ENCODE assay signal across 8 cellular contexts in the genomic region with DNA sequence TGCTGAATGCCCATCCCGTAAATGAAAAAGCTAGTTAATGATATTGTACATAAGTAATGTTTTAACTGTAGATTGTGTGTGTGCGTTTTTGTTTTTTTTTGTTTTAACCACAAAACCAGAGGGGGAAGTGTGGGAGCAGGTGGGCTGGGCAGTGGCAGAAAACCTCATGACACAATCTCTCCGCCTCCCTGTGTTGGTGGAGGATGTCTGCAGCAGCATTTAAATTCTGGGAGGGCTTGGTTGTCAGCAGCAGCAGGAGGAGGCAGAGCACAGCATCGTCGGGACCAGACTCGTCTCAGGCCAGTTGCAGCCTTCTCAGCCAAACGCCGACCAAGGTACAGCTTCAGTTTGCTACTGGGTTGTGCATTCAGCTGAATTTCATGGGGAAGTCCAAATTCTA. TPM values are rescaled to one million over a fixed set of nuclear protein-coding genes. Genes with fewer than 3 reads are reported as not detected.
DNase-seq lines count a peak whose midpoint lies in the region; ATAC-seq and TF ChIP-seq lines count a peak whose summit lies in the region.

A gene (plus strand): TSS at position 249 of the 400 bp plus-strand sequence. CDS start 1,182 bp downstream, outside the sequence.

- H4K20me1 ChIP-seq in MM.1S (ENCODE audit: insufficient read depth, low read length) = no peaks in the 10 kb centered on the region

- peak within 1 kb of the TSS; percentile 48; the same call in 1 of the 2 replicates for H3K4me2 ChIP-seq in MM.1S (ENCODE audit: low read depth, low read length)

- no peaks in the 10 kb centered on the region for H3K9me2 ChIP-seq in MM.1S (replicated peaks; ENCODE audit: insufficient read depth, low read length)

- WGBS in stomach, 5 donors = 22 to 41% (median 34%) methylated on average over 8 of the region's 8 CpGs

- no peaks in the 10 kb centered on the region for H3K36me3 Mint-ChIP-seq in activated T-cell treated with anti-CD3 and anti-CD28 coated beads, Interleukin-2, amount 50 U/mL, for 72 hours (ENCODE audit: insufficient read depth in 2 of 2)
- no peaks in the 10 kb centered on the region for H3K36me3 Mint-ChIP-seq in stimulated activated memory B cell treated with anti-CD40 and anti-IgM and Interleukin-4, amounts not matched to agents 10 μg/mL and 1 μg/mL and 100 μg/mL, for 72 hours

- TF ChIP-seq CTCF in MM.1S (IDR thresholded peaks at IDR 0.05; ENCODE audit: low read length) (peak; percentile 14; the same call in 1 of the 2 replicates), stomach (IDR thresholded peaks at IDR 0.05) (no peak)

- H3K27me3 Mint-ChIP-seq in activated T-cell treated with anti-CD3 and anti-CD28 coated beads, Interleukin-2, amount 50 U/mL, for 72 hours (ENCODE audit: low read depth) = peaks cover 42% of the 10 kb centered on the region
- peaks cover 10% of the 10 kb centered on the region for H3K27me3 Mint-ChIP-seq in stimulated activated memory B cell treated with anti-CD40 and anti-IgM and Interleukin-4, amounts not matched to agents 10 μg/mL and 1 μg/mL and 100 μg/mL, for 72 hours

- H3K27ac ChIP-seq in MM.1S (ENCODE audit: low read length) (no peak within 1 kb of the TSS), stomach (no peak within 1 kb of the TSS)

- H3K27me3 ChIP-seq in MM.1S (replicated peaks; ENCODE audit: insufficient read depth, low read length) (no peaks in the 10 kb centered on the region), iPS-15b (ENCODE audit: control insufficient read depth, insufficient read depth, low read length) (no peaks in the 10 kb centered on the region), stomach (peaks cover 0 to 32% (median 7%) of the 10 kb centered on the region in 3 donors)

- H3K79me2 ChIP-seq in MM.1S (ENCODE audit: low read length) = no peaks in the 10 kb centered on the region

- H3K4me1 ChIP-seq in MM.1S (ENCODE audit: low read length) (peaks cover 7% of the 10 kb centered on the region; the same call in 1 of the 2 replicates), iPS-15b (ENCODE audit: control insufficient read depth, insufficient read depth, low read length) (peaks cover 8% of the 10 kb centered on the region), stomach (peaks cover 0 to 13% (median 5%) of the 10 kb centered on the region in 4 donors)

- H3K27ac Mint-ChIP-seq in activated T-cell treated with anti-CD3 and anti-CD28 coated beads, Interleukin-2, amount 50 U/mL, for 72 hours = peak within 1 kb of the TSS; percentile 5
- no peak within 1 kb of the TSS for H3K27ac Mint-ChIP-seq in stimulated activated memory B cell treated with anti-CD40 and anti-IgM and Interleukin-4, amounts not matched to agents 10 μg/mL and 1 μg/mL and 100 μg/mL, for 72 hours

- no peak for TF ChIP-seq POLR2A in stomach (IDR thresholded peaks at IDR 0.05)

- peaks cover 4% of the 10 kb centered on the region; the same call in 1 of the 2 replicates for H3F3A ChIP-seq in MM.1S (ENCODE audit: insufficient read depth, low read length)

- H3K9me3 Mint-ChIP-seq in activated T-cell treated with anti-CD3 and anti-CD28 coated beads, Interleukin-2, amount 50 U/mL, for 72 hours = no peaks in the 10 kb centered on the region
- no peaks in the 10 kb centered on the region for H3K9me3 Mint-ChIP-seq in stimulated activated memory B cell treated with anti-CD40 and anti-IgM and Interleukin-4, amounts not matched to agents 10 μg/mL and 1 μg/mL and 100 μg/mL, for 72 hours

- no peak for TF ChIP-seq EP300 in stomach (IDR thresholded peaks at IDR 0.05)

- H3K9me3 ChIP-seq in MM.1S (replicated peaks; ENCODE audit: insufficient read depth, low read length) = no peaks in the 10 kb centered on the region
- H3K9me3 ChIP-seq in iPS-15b (ENCODE audit: control insufficient read depth, insufficient read depth, low read length) = no peaks in the 10 kb centered on the region
- H3K9me3 ChIP-seq in stomach = no peaks in the 10 kb centered on the region

- peaks cover 14% of the 10 kb centered on the region for H3K4me1 Mint-ChIP-seq in activated T-cell treated with anti-CD3 and anti-CD28 coated beads, Interleukin-2, amount 50 U/mL, for 72 hours (ENCODE audit: low read depth)
- peaks cover 7% of the 10 kb centered on the region for H3K4me1 Mint-ChIP-seq in stimulated activated memory B cell treated with anti-CD40 and anti-IgM and Interleukin-4, amounts not matched to agents 10 μg/mL and 1 μg/mL and 100 μg/mL, for 72 hours

- DNase-seq in GDM1 (lab: John Stamatoyannopoulos, UW) (peak; percentile 79), MM.1S (peak; percentile 60), stomach (no peak)
- DNase-seq in activated T-cell treated with anti-CD3 and anti-CD28 coated beads, Interleukin-2, amount 50 U/mL, for 72 hours = peak in 1 of 2 donors; percentile 18

- 0 out of 2 replicates have a peak within 1 kb of the TSS, but pooled peaks have one; percentile 43 for H2AFZ ChIP-seq in MM.1S (ENCODE audit: low read length)

- peak within 1 kb of the TSS; percentile 54 to 59 for H3K4me3 Mint-ChIP-seq in activated T-cell treated with anti-CD3 and anti-CD28 coated beads, Interleukin-2, amount 50 U/mL, for 72 hours
- no peak within 1 kb of the TSS for H3K4me3 Mint-ChIP-seq in stimulated activated memory B cell treated with anti-CD40 and anti-IgM and Interleukin-4, amounts not matched to agents 10 μg/mL and 1 μg/mL and 100 μg/mL, for 72 hours

- H3K36me3 ChIP-seq in MM.1S (replicated peaks; ENCODE audit: insufficient read depth, low read length) (no peaks in the 10 kb centered on the region), iPS-15b (ENCODE audit: control insufficient read depth, insufficient read depth, low read length) (no peaks in the 10 kb centered on the region), stomach (no peaks in the 10 kb centered on the region)

- ATAC-seq in GM21528 (IDR thresholded peaks at IDR 0.05; ENCODE audit: low FRiP score, unreplicated experiment) (peak; percentile 82), GM19351 (IDR thresholded peaks at IDR 0.05; ENCODE audit: unreplicated experiment) (no peak)
- peak; percentile 61 to 64 for ATAC-seq in activated T-cell treated with anti-CD3 and anti-CD28 coated beads, Interleukin-2, amount 50 U/mL, for 72 hours (replicated peaks in 1 of 2)
- ATAC-seq in stimulated activated memory B cell treated with anti-CD40 and anti-IgM and Interleukin-4, amounts not matched to agents 10 μg/mL and 1 μg/mL and 100 μg/mL, for 72 hours = peak; percentile 59

- intact Hi-C loops in stomach (cut with DNase I; ENCODE audit: low total_unique reads) = loop anchor here (10.0 kb wide), 1 partner anchor 121 kb away; no protein-coding TSS in a partner anchor

- H3K9ac ChIP-seq in MM.1S (ENCODE audit: low read length) (no peak within 1 kb of the TSS), iPS-15b (ENCODE audit: low read depth, low read length) (no peak within 1 kb of the TSS)

- H3K4me3 ChIP-seq in MM.1S (ENCODE audit: low read length) (no peak within 1 kb of the TSS; the same call in 1 of the 2 replicates), iPS-15b (ENCODE audit: low read depth, low read length) (peak within 1 kb of the TSS; percentile 30), stomach (no peak within 1 kb of the TSS)

RNA-seq across cellular contexts. Expression of the gene that starts here (rescaled TPM):
- total RNA-seq in activated T-cell treated with anti-CD3 and anti-CD28 coated beads, Interleukin-2, amount 50 U/mL, for 72 hours = under 1 TPM in 1 of 2 donors, not detected in 1; 0.19 TPM
- total RNA-seq in stomach = 10 to 100 TPM in 3 of 5 donors, 1 to 10 TPM in 2; 3.5 to 14.3 (median 12.7) TPM
- 10 to 100 TPM in 1 of 3 donors, 1 to 10 TPM in 2; 2.3 to 80.8 (median 4.3) TPM for polyA plus RNA-seq in stomach

Comparison
In these comparisons a context has a peak if more than half of its experiments do, and no peak if none do; other contexts are left out.
1. Peak in ATAC-seq in activated T-cell treated with anti-CD3 and anti-CD28 coated beads, Interleukin-2, amount 50 U/mL, for 72 hours; RNA of the gene not detected or under 1 TPM.